ENCODE assay signal across 12 cellular contexts in the genomic region with DNA sequence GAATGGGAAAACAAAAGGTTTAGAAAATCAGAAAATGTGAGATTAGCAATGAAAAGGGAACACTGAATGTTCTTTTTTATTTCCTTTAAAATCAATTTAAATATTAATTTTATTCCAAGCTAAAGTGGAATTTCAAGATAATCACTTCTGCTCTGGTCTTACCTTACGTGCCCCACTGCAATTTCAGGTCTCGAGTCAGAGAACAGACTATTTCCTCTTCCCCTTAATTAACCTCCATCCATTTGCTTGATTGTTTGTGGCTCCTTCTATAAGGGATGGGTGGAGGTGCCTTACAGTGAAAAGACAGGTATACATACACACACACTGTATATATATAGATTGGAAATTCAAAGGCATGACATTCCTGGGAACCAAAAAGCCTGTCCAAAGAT.
DNase-seq lines count a peak whose midpoint lies in the region; ATAC-seq and TF ChIP-seq lines count a peak whose summit lies in the region.
"Had no signal": no experiment of that assay in that cellular context is flagged by ENCODE, and none has a peak within 500 bp of the region (broad histone marks: within the 10 kb centered on the region; RNA-seq: fewer than 3 reads in every experiment).

No MANE protein-coding gene starts in this region.

- no peaks in the 10 kb centered on the region for H3K9me3 ChIP-seq in CD4-positive, alpha-beta memory T cell (ENCODE audit: control insufficient read depth in 1 of 2, low read length in 2 of 2)
- H3K9me3 ChIP-seq in T-helper 17 cell (ENCODE audit: control insufficient read depth, low read length, poor library complexity, severe bottlenecking) (no peaks in the 10 kb centered on the region), uterus (no peaks in the 10 kb centered on the region)
- H3K9me3 ChIP-seq: thoracic aorta had no signal

- no peaks in the 10 kb centered on the region for H3K27me3 Mint-ChIP-seq in CD4-positive, alpha-beta memory T cell
- H3K27me3 Mint-ChIP-seq in T-helper 17 cell: no peaks in the 10 kb centered on the region
- H3K27me3 Mint-ChIP-seq in mesothelial cell of epicardium (ENCODE audit: low read depth): no peaks in the 10 kb centered on the region
- H3K27me3 Mint-ChIP-seq in activated naive CD4-positive, alpha-beta T cell treated with anti-CD3 and anti-CD28 coated beads for 36 hours (ENCODE audit: low read depth): peaks cover 4% of the 10 kb centered on the region

- intact Hi-C loops in CD4-positive, alpha-beta memory T cell (cut with micrococcal nuclease): no loop called here
- intact Hi-C loops in uterus (cut with DNase I; ENCODE audit: low total_unique reads): no loop called here
- intact Hi-C loops in activated naive CD4-positive, alpha-beta T cell treated with anti-CD3 and anti-CD28 coated beads for 36 hours (cut with micrococcal nuclease): loop anchor here (5.0 kb wide), 1 partner anchor 294 kb away; the partner anchor contains the start of gene PTBP3

- no peak for TF ChIP-seq CTCF in mesothelial cell of epicardium (IDR thresholded peaks at IDR 0.05; ENCODE audit: unreplicated experiment)
- no peak for TF ChIP-seq CTCF in uterus (IDR thresholded peaks at IDR 0.05)

- no peak overlapping the region for H3K27ac ChIP-seq in CD4-positive, alpha-beta memory T cell (ENCODE audit: low read depth, low read length)
- H3K27ac ChIP-seq in uterus: no peak overlapping the region
- H3K27ac ChIP-seq: parathyroid adenoma, thoracic aorta had no signal

- peaks cover 35 to 71% (median 51%) of the 10 kb centered on the region in 4 donors for H3K4me1 Mint-ChIP-seq in CD4-positive, alpha-beta memory T cell
- H3K4me1 Mint-ChIP-seq in T-helper 17 cell (peaks cover 45% of the 10 kb centered on the region), mesothelial cell of epicardium (peaks cover 26% of the 10 kb centered on the region)
- peaks cover 42% of the 10 kb centered on the region for H3K4me1 Mint-ChIP-seq in activated naive CD4-positive, alpha-beta T cell treated with anti-CD3 and anti-CD28 coated beads for 36 hours (ENCODE audit: low read depth)

- H3K27ac Mint-ChIP-seq in CD4-positive, alpha-beta memory T cell: peak overlapping the region in 6 of 7 donors; percentile 65 to 90 (median 72)
- no peak overlapping the region for H3K27ac Mint-ChIP-seq in T-helper 17 cell
- peak overlapping the region; percentile 71 for H3K27ac Mint-ChIP-seq in mesothelial cell of epicardium
- H3K27ac Mint-ChIP-seq in activated naive CD4-positive, alpha-beta T cell treated with anti-CD3 and anti-CD28 coated beads for 36 hours: no peak overlapping the region

- H3K36me3 ChIP-seq in CD4-positive, alpha-beta memory T cell (ENCODE audit: insufficient read depth, low read length): no peaks in the 10 kb centered on the region
- H3K36me3 ChIP-seq in uterus: no peaks in the 10 kb centered on the region
- H3K36me3 ChIP-seq: thoracic aorta had no signal

- TF ChIP-seq POLR2A in uterus (IDR thresholded peaks at IDR 0.05) (no peak), GM18505 (IDR thresholded peaks at IDR 0.05; ENCODE audit: borderline replicate concordance, extremely low read depth, insufficient read depth, insufficient read length) (no peak)

- H3K9me3 Mint-ChIP-seq in CD4-positive, alpha-beta memory T cell: peaks cover 0 to 2% (median 0%) of the 10 kb centered on the region in 8 donors
- H3K9me3 Mint-ChIP-seq in mesothelial cell of epicardium: no peaks in the 10 kb centered on the region
- H3K9me3 Mint-ChIP-seq in activated naive CD4-positive, alpha-beta T cell treated with anti-CD3 and anti-CD28 coated beads for 36 hours: no peaks in the 10 kb centered on the region

- H3K36me3 Mint-ChIP-seq in CD4-positive, alpha-beta memory T cell: peaks cover 4 to 9% of the 10 kb centered on the region in 2 donors
- H3K36me3 Mint-ChIP-seq in T-helper 17 cell (ENCODE audit: low read depth) (peaks cover 2% of the 10 kb centered on the region), mesothelial cell of epicardium (peaks cover 21% of the 10 kb centered on the region)
- no peaks in the 10 kb centered on the region for H3K36me3 Mint-ChIP-seq in activated naive CD4-positive, alpha-beta T cell treated with anti-CD3 and anti-CD28 coated beads for 36 hours (ENCODE audit: low read depth)

- POLR2A ChIA-PET in CD4-positive, alpha-beta memory T cell (lab: Charles Lee; ENCODE audit: partially characterized antibody): interaction anchor here (0.7 to 2.7 kb wide), 6 partner anchors 20 to 111 kb away, joined by 3 to 14 read pairs (median 3); no protein-coding TSS in a partner anchor

- no peak for DNase-seq in CD4-positive, alpha-beta memory T cell
- DNase-seq in T-helper 17 cell: no peak
- no peak for DNase-seq in mesothelial cell of epicardium (ENCODE audit: low spot score in 2 of 2, unreplicated experiment in 2 of 2)
- no peak for DNase-seq in uterus
- DNase-seq in activated naive CD4-positive, alpha-beta T cell treated with anti-CD3 and anti-CD28 coated beads for 36 hours: no peak
- DNase-seq: dermis blood vessel endothelial cell, NCI-H1436 treated with DMSO at 0.1 percent for 48 hours had no signal

- H3K4me3 ChIP-seq in CD4-positive, alpha-beta memory T cell (ENCODE audit: low read length in 2 of 2): peak overlapping the region in 1 of 2 donors; percentile 22
- no peak overlapping the region for H3K4me3 ChIP-seq in uterus
- H3K4me3 ChIP-seq: thoracic aorta had no signal

- no peaks in the 10 kb centered on the region for H3K27me3 ChIP-seq in CD4-positive, alpha-beta memory T cell (ENCODE audit: insufficient read depth, low read length)
- H3K27me3 ChIP-seq in uterus: no peaks in the 10 kb centered on the region

- CTCF ChIA-PET in CD4-positive, alpha-beta memory T cell (lab: Charles Lee; ENCODE audit: partially characterized antibody): interaction anchor here (1.0 kb wide), 2 partner anchors 37 to 111 kb away, joined by 3 to 4 read pairs; no protein-coding TSS in a partner anchor
- CTCF ChIA-PET in activated naive CD4-positive, alpha-beta T cell treated with anti-CD3 and anti-CD28 coated beads for 36 hours (lab: Charles Lee): no interaction called here

- H3K4me1 ChIP-seq in CD4-positive, alpha-beta memory T cell (ENCODE audit: insufficient read depth, low read length): peaks cover 56% of the 10 kb centered on the region
- H3K4me1 ChIP-seq in uterus: no peaks in the 10 kb centered on the region
- H3K4me1 ChIP-seq: parathyroid adenoma had no signal

- H3K4me3 Mint-ChIP-seq in CD4-positive, alpha-beta memory T cell: peak overlapping the region in 7 of 8 donors; percentile 64 to 90 (median 77)
- H3K4me3 Mint-ChIP-seq in T-helper 17 cell (peak overlapping the region; percentile 62), mesothelial cell of epicardium (no peak overlapping the region)
- H3K4me3 Mint-ChIP-seq in activated naive CD4-positive, alpha-beta T cell treated with anti-CD3 and anti-CD28 coated beads for 36 hours: no peak overlapping the region

- ATAC-seq in HG02981 (IDR thresholded peaks at IDR 0.05; ENCODE audit: unreplicated experiment) (peak; percentile 18), T-helper 17 cell (peak; percentile 56), GM18505 (IDR thresholded peaks at IDR 0.05; ENCODE audit: unreplicated experiment) (no peak), GM21447 (IDR thresholded peaks at IDR 0.05; ENCODE audit: unreplicated experiment) (no peak)

Comparison
In these comparisons a context has a peak if more than half of its experiments do, and no peak if none do; other contexts are left out.
1. H3K27ac Mint-ChIP-seq: peak in CD4-positive, alpha-beta memory T cell (6 of 7) and mesothelial cell of epicardium (single experiment); none in T-helper 17 cell (single experiment) and activated naive CD4-positive, alpha-beta T cell treated with anti-CD3 and anti-CD28 coated beads for 36 hours (single experiment).
2. H3K4me3 Mint-ChIP-seq: peak in CD4-positive, alpha-beta memory T cell (7 of 8) and T-helper 17 cell (single experiment); none in mesothelial cell of epicardium (single experiment) and activated naive CD4-positive, alpha-beta T cell treated with anti-CD3 and anti-CD28 coated beads for 36 hours (single experiment).
3. ATAC-seq: peak in HG02981 (single experiment) and T-helper 17 cell (single experiment); none in GM18505 (single experiment) and GM21447 (single experiment).